In the genomic region with DNA sequence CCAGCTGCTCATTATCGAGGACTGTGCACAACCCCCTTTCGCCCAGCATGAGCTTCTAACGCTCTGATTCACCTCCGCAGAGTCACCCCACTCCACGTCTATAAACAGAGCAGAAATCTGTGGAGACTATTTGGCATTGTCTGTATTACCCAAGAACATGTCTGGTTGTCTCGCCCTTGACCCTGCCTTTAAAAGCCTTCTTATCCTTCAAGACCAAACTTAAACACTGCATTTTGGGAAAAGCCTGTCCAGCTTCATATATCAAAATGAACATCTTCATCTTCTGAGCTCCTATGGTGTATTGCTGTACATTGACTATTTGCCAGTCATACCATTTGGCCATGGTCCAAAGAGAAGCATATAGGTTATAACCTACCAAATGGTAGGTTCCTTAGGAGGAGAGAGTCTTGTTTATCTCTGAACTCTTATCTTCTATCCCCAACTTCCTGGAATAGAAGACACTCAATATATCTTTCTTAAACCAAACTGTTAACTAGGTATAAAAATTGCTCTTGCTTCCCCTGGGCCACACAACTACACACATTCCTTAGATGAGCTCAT, we compare ENCODE assay signal across 18 cellular contexts.
A peak's percentile ranks its signal among the peaks of the same experiment; 100 is the strongest.
DNase-seq lines count a peak whose midpoint lies in the region; ATAC-seq lines count a peak whose summit lies in the region.
"Had no signal": no experiment of that assay in that cellular context is flagged by ENCODE, and none has a peak within 500 bp of the region (broad histone marks: within the 10 kb centered on the region; RNA-seq: fewer than 3 reads in every experiment).

No MANE protein-coding gene starts in this region.

- H3K79me2 ChIP-seq in ACC112 (ENCODE audit: control insufficient read depth, insufficient read depth, low read length, unreplicated experiment): peaks cover 86% of the 10 kb centered on the region
- no peaks in the 10 kb centered on the region for H3K79me2 ChIP-seq in mesendoderm (ENCODE audit: control insufficient read depth, insufficient read depth, low read length)

- no peak overlapping the region for H2BK120ac ChIP-seq in mesendoderm (ENCODE audit: low read depth, low read length)

- in situ Hi-C loops in KBM-7 (cut with MboI; ENCODE audit: low pct_unique_long_range_greater_than_20kb, low sequenced_read_pairs): no loop called here

- no peak overlapping the region for H3K56ac ChIP-seq in mesendoderm (ENCODE audit: low read length)

- H3K9ac ChIP-seq in mesendoderm (ENCODE audit: low read length): no peak overlapping the region

- H2BK15ac ChIP-seq in mesendoderm (replicated peaks; ENCODE audit: low read depth): no peak overlapping the region

- no peaks in the 10 kb centered on the region for H3K79me1 ChIP-seq in mesendoderm (ENCODE audit: low read length)

- H3K4me3 Mint-ChIP-seq in T-helper 17 cell: no peak overlapping the region
- H3K4me3 Mint-ChIP-seq: activated naive CD8-positive, alpha-beta T cell treated with anti-CD3 and anti-CD28 coated beads for 36 hours; T-cell had no signal

- H3K4ac ChIP-seq in mesendoderm (ENCODE audit: low read depth, low read length): no peak overlapping the region

- H3K23ac ChIP-seq in mesendoderm (ENCODE audit: low read length): no peak overlapping the region

- WGBS in mesendoderm (ENCODE audit: extremely low coverage, insufficient coverage, low lambda C conversion rate): no CpG with 5 or more reads among the region's 6 CpGs

- H3K27me3 Mint-ChIP-seq in T-helper 17 cell: peaks cover 33% of the 10 kb centered on the region
- H3K27me3 Mint-ChIP-seq: activated naive CD8-positive, alpha-beta T cell treated with anti-CD3 and anti-CD28 coated beads for 36 hours had no signal

- no peaks in the 10 kb centered on the region for H3K9me3 ChIP-seq in T-helper 17 cell (ENCODE audit: control insufficient read depth, low read length, poor library complexity, severe bottlenecking)
- H3K9me3 ChIP-seq: A549, Caco-2, colonic mucosa had no signal

- H3K27ac ChIP-seq in ACC112 (ENCODE audit: low read depth, low read length): peak overlapping the region; percentile 84
- no peak overlapping the region for H3K27ac ChIP-seq in mesendoderm (ENCODE audit: low read depth, low read length)
- H3K27ac ChIP-seq: A549, colonic mucosa had no signal

- DNase-seq in KBM-7: peak; percentile 2
- DNase-seq in brain pericyte (ENCODE audit: low read depth, low spot score): peak; percentile 54
- peak; percentile 18 for DNase-seq in mesendoderm
- DNase-seq in activated CD8-positive, alpha-beta memory T cell treated with anti-CD3 and anti-CD28 coated beads, Interleukin-2, amount 50 U/mL, for 4 hours: no peak
- no peak for DNase-seq in activated T-cell treated with anti-CD3 and anti-CD28 coated beads, Interleukin-2, amount 50 U/mL, for 48 hours
- DNase-seq in T-helper 17 cell: no peak
- DNase-seq: activated CD4-positive, alpha-beta T cell treated with anti-CD3 and anti-CD28 coated beads for 1 hour; activated naive CD8-positive, alpha-beta T cell treated with anti-CD3 and anti-CD28 coated beads for 36 hours; activated T-cell treated with anti-CD3 and anti-CD28 coated beads for 4 hours; Caco-2; colonic mucosa; NCI-H2029; NCI-H526 treated with DMSO at 0.1 percent for 48 hours; T-cell had no signal

- H2AK5ac ChIP-seq in mesendoderm (ENCODE audit: low read length): no peak overlapping the region

- H3K36me3 ChIP-seq in ACC112 (ENCODE audit: insufficient read depth, low read length) (peaks cover 10% of the 10 kb centered on the region), mesendoderm (ENCODE audit: control insufficient read depth, insufficient read depth, low read length) (no peaks in the 10 kb centered on the region)
- H3K36me3 ChIP-seq: colonic mucosa had no signal

- H2BK5ac ChIP-seq in mesendoderm (ENCODE audit: low read length): no peak overlapping the region

- H3K27me3 ChIP-seq in ACC112 (ENCODE audit: insufficient read depth, low read length) (no peaks in the 10 kb centered on the region), mesendoderm (ENCODE audit: insufficient read depth, low read length, poor library complexity) (no peaks in the 10 kb centered on the region)
- H3K27me3 ChIP-seq: colonic mucosa had no signal

- no peaks in the 10 kb centered on the region for H3K4me1 Mint-ChIP-seq in T-helper 17 cell
- H3K4me1 Mint-ChIP-seq: activated naive CD8-positive, alpha-beta T cell treated with anti-CD3 and anti-CD28 coated beads for 36 hours; T-cell had no signal

- H3K4me3 ChIP-seq in ACC112 (ENCODE audit: low read depth, low read length) (no peak overlapping the region), mesendoderm (ENCODE audit: low read length) (no peak overlapping the region)
- H3K4me3 ChIP-seq: A549, colonic mucosa had no signal

- H4K5ac ChIP-seq in mesendoderm (ENCODE audit: low read length): no peak overlapping the region

- H3K4me1 ChIP-seq in ACC112 (ENCODE audit: control insufficient read depth, insufficient read depth, low read length, unreplicated experiment) (peaks cover 65% of the 10 kb centered on the region), mesendoderm (ENCODE audit: control insufficient read depth, low read depth, low read length) (peaks cover 4% of the 10 kb centered on the region)
- H3K4me1 ChIP-seq: A549, Caco-2, colonic mucosa had no signal

- no peak overlapping the region for H2AFZ ChIP-seq in ACC112 (ENCODE audit: low read length, unreplicated experiment)

- H3K18ac ChIP-seq in mesendoderm (ENCODE audit: low read length): no peak overlapping the region

- H3K4me2 ChIP-seq in mesendoderm (ENCODE audit: low read length): no peak overlapping the region
- H3K4me2 ChIP-seq: A549 had no signal

- H3K27ac Mint-ChIP-seq in T-helper 17 cell: no peak overlapping the region
- H3K27ac Mint-ChIP-seq: activated naive CD8-positive, alpha-beta T cell treated with anti-CD3 and anti-CD28 coated beads for 36 hours; T-cell had no signal

- ATAC-seq in T-helper 17 cell: no peak
- no peak for ATAC-seq in HG02798 (IDR thresholded peaks at IDR 0.05; ENCODE audit: poor library complexity, unreplicated experiment)
- ATAC-seq: A549, Panc1, T-cell had no signal

- H4K8ac ChIP-seq in mesendoderm (ENCODE audit: low read depth, low read length): no peak overlapping the region

- H3K36me3 Mint-ChIP-seq in T-helper 17 cell (ENCODE audit: low read depth): no peaks in the 10 kb centered on the region
- H3K36me3 Mint-ChIP-seq: activated naive CD8-positive, alpha-beta T cell treated with anti-CD3 and anti-CD28 coated beads for 36 hours; T-cell had no signal

Comparison
In these comparisons a context has a peak if more than half of its experiments do, and no peak if none do; other contexts are left out.
1. DNase-seq: peak in KBM-7 (single experiment), brain pericyte (single experiment) and mesendoderm (single experiment); none in activated CD8-positive, alpha-beta memory T cell treated with anti-CD3 and anti-CD28 coated beads, Interleukin-2, amount 50 U/mL, for 4 hours (single experiment), activated T-cell treated with anti-CD3 and anti-CD28 coated beads, Interleukin-2, amount 50 U/mL, for 48 hours (0 of 2) and T-helper 17 cell (0 of 3).